ENCODE assay signal across 7 cellular contexts in genomic region chr4:49287893-49288292, GRCh38.
DNase-seq lines count a peak whose midpoint lies in the region; ATAC-seq and TF ChIP-seq lines count a peak whose summit lies in the region.
"Not testable (repeated sequence)": the region's sequence is repeated elsewhere in the genome, so short reads cannot be mapped to it uniquely, and the experiment has no call there.

No MANE protein-coding gene starts in this region.

- not testable (repeated sequence) for TF ChIP-seq CTCF in lower lobe of right lung (IDR thresholded peaks at IDR 0.05)

- H3K36me3 ChIP-seq in HAP-1 (replicated peaks); SJSA1; lower lobe of right lung: not testable (repeated sequence)

- in situ Hi-C loops in HAP-1 (cut with MboI; ENCODE audit: low sequenced_read_pairs); T47D (cut with HindIII; ENCODE audit: low pct_unique_long_range_greater_than_20kb, low sequenced_read_pairs): not testable (repeated sequence)

- H3K27ac ChIP-seq in SJSA1, lower lobe of right lung: not testable (repeated sequence)

- H3K4me1 ChIP-seq in HAP-1; SJSA1 (replicated peaks); lower lobe of right lung: not testable (repeated sequence)

- intact Hi-C loops in Right ventricle myocardium inferior (cut with DNase I); lower lobe of right lung (cut with DNase I); posterior vena cava (cut with DNase I): not testable (repeated sequence)

- H3K27me3 ChIP-seq in HAP-1 (ENCODE audit: low read depth); SJSA1 (replicated peaks); lower lobe of right lung (ENCODE audit: low read depth): not testable (repeated sequence)

- DNase-seq in EL (peak; percentile 10), HAP-1 (ENCODE audit: low spot score in 2 of 2) (peak; percentile 2 to 22), SJSA1 (ENCODE audit: low read depth in 1 of 2, low spot score in 2 of 2) (peak; percentile 0 to 51), T47D (ENCODE audit: low read depth in 1 of 2, low spot score in 1 of 2) (peak; percentile 53 to 77), Right ventricle myocardium inferior (ENCODE audit: missing footprints) (peak; percentile 81), lower lobe of right lung (peak; percentile 68), posterior vena cava (ENCODE audit: low spot score) (peak; percentile 95)

- H3K4me3 ChIP-seq in HAP-1, SJSA1, lower lobe of right lung: not testable (repeated sequence)

- H3K9me3 ChIP-seq in HAP-1: peaks cover 10% of the 10 kb centered on the region
- H3K9me3 ChIP-seq in SJSA1 (replicated peaks); lower lobe of right lung: not testable (repeated sequence)

- ATAC-seq in Right ventricle myocardium inferior, lower lobe of right lung: not testable (repeated sequence)

Comparison
In these comparisons a context has a peak if more than half of its experiments do, and no peak if none do; other contexts are left out.
1. DNase-seq: peak in every context shown above with its lines; median percentile 95 in posterior vena cava; 81 in Right ventricle myocardium inferior; 68 in lower lobe of right lung; 65 in T47D; 26 in SJSA1; 12 in HAP-1; 10 in EL.